In genomic region chr9:1514733-1515363, GRCh38 we compare ENCODE assay signal across 27 cellular contexts.
"Had no signal": no experiment of that assay in that cellular context is flagged by ENCODE, and none has a peak within 500 bp of the region (broad histone marks: within the 10 kb centered on the region; RNA-seq: fewer than 3 reads in every experiment).

No MANE protein-coding gene starts in this region.

- H3K36me3 Mint-ChIP-seq: activated naive CD8-positive, alpha-beta T cell; mesothelial cell of epicardium; naive B cell had no signal

- H3K9me3 Mint-ChIP-seq: activated B cell treated with CpG ODN at 0.5 μM for 24 hours; activated CD8-positive, alpha-beta T cell treated with anti-CD3 and anti-CD28 coated beads for 36 hours; activated T-cell treated with anti-CD3 and anti-CD28 coated beads, Interleukin-2, amount 50 U/mL, for 4 hours; stimulated activated naive CD8-positive, alpha-beta T cell treated with anti-CD3 and anti-CD28 coated beads, Interleukin-15, Interleukin-2, amounts not matched to agents 100 ng/mL and 50 ng/mL, for 24 hours; T-helper 2 cell treated with Interferon-gamma antibody and Interleukin-4, amounts not matched to agents 5 μg/mL and 100 μg/mL, for 36 hours had no signal

- DNase-seq: activated B cell treated with CpG ODN at 0.5 μM for 24 hours; activated CD4-positive, alpha-beta T cell treated with anti-CD3 and anti-CD28 coated beads, Interleukin-2, amount 50 U/mL, for 1 hour; activated CD8-positive, alpha-beta T cell treated with anti-CD3 and anti-CD28 coated beads for 36 hours; activated effector memory CD4-positive, alpha-beta T cell treated with Interleukin-2 at 50 U/mL for 16 hours; activated naive CD4-positive, alpha-beta T cell treated with Interleukin-2 at 50 U/mL for 16 hours; activated T-cell treated with anti-CD3 and anti-CD28 coated beads, Interleukin-2, amount 50 U/mL, for 4 hours; anterior cingulate cortex; cerebellar nuclear complex; dorsolateral prefrontal cortex; effector memory CD4-positive, alpha-beta T cell; foreskin fibroblast; head of caudate nucleus; hippocampal formation; naive B cell; pancreas; retina; stimulated activated CD4-positive, alpha-beta T cell treated with anti-CD3 and anti-CD28 coated beads, Interleukin-12 subunit alpha, Interleukin-12 subunit beta, amount 100 ng/mL, for 4 hours; stimulated activated CD4-positive, alpha-beta T cell treated with anti-CD3 and anti-CD28 coated beads, Interleukin-4, amount 100 ng/mL, for 1 hour had no signal

- H3K27me3 ChIP-seq: pancreas, vagina had no signal

- H3K27ac ChIP-seq: coronary artery, dorsolateral prefrontal cortex, pancreas, prostate gland, skin epidermis, thoracic aorta, vagina had no signal

- FAIRE-seq: pancreas had no signal

- H3K27me3 Mint-ChIP-seq: activated B cell treated with CpG ODN at 0.5 μM for 24 hours, naive B cell had no signal

- H3K9me3 ChIP-seq: pancreas, prostate gland, thoracic aorta, vagina had no signal

- H3K4me3 Mint-ChIP-seq: activated B cell treated with CpG ODN at 0.5 μM for 24 hours; activated CD8-positive, alpha-beta T cell treated with anti-CD3 and anti-CD28 coated beads for 36 hours; activated naive CD8-positive, alpha-beta T cell; activated T-cell treated with anti-CD3 and anti-CD28 coated beads, Interleukin-2, amount 50 U/mL, for 4 hours; mesothelial cell of epicardium; naive B cell; stimulated activated naive CD8-positive, alpha-beta T cell treated with anti-CD3 and anti-CD28 coated beads, Interleukin-15, Interleukin-2, amounts not matched to agents 100 ng/mL and 50 ng/mL, for 24 hours; T-helper 2 cell treated with Interferon-gamma antibody and Interleukin-4, amounts not matched to agents 5 μg/mL and 100 μg/mL, for 36 hours had no signal

- ATAC-seq: activated CD8-positive, alpha-beta T cell treated with anti-CD3 and anti-CD28 coated beads for 36 hours; activated T-cell treated with anti-CD3 and anti-CD28 coated beads, Interleukin-2, amount 50 U/mL, for 4 hours; pancreas had no signal

- H3K27ac Mint-ChIP-seq: activated B cell treated with CpG ODN at 0.5 μM for 24 hours; activated CD8-positive, alpha-beta T cell treated with anti-CD3 and anti-CD28 coated beads for 36 hours; activated naive CD8-positive, alpha-beta T cell; mesothelial cell of epicardium; naive B cell; stimulated activated naive CD8-positive, alpha-beta T cell treated with anti-CD3 and anti-CD28 coated beads, Interleukin-15, Interleukin-2, amounts not matched to agents 100 ng/mL and 50 ng/mL, for 24 hours; T-helper 2 cell treated with Interferon-gamma antibody and Interleukin-4, amounts not matched to agents 5 μg/mL and 100 μg/mL, for 36 hours had no signal

- H3K4me3 ChIP-seq: coronary artery, dorsolateral prefrontal cortex, pancreas, prostate gland, skin epidermis, thoracic aorta, vagina had no signal

- H3K36me3 ChIP-seq: pancreas, prostate gland, thoracic aorta, vagina had no signal

- H3K4me1 ChIP-seq: pancreas, prostate gland, vagina had no signal

- H3K4me1 Mint-ChIP-seq: activated B cell treated with CpG ODN at 0.5 μM for 24 hours, mesothelial cell of epicardium, naive B cell had no signal
